In the genomic region with DNA sequence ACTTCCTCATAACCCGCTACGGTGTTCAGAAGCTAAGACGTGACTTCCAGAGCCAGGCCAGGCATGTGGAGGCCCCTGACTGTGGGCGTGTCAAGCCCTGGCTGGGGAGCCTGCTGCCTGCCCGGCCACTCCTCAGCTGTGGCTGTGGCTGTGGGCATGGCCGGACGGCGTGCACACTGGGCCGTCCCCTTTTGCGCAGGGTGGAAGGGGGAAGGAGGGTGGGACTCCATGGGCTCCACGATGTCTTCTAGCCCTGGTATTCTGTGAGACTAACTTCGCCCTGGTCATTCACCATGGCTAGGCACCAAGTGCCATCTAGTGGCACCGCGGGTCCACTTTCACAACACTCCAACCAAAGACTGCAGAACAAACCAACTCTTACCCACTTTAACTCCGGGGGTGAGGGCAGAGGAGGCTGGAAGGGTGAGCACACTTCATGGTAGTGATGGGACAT, we compare ENCODE assay signal across 8 cellular contexts.
DNase-seq lines count a peak whose midpoint lies in the region; TF ChIP-seq lines count a peak whose summit lies in the region.

No MANE protein-coding gene starts in this region.

- 87% methylated on average over 14 of the region's 15 CpGs for WGBS in hepatocyte (ENCODE audit: low lambda C conversion rate, missing lambda C conversion rate)
- 41 to 60% (median 51%) methylated on average over 6 to 15 of the region's 15 CpGs for WGBS in spleen, 5 donors

- in situ Hi-C loops in astrocyte of the spinal cord (cut with HindIII; ENCODE audit: low sequenced_read_pairs): no loop called here

- H3K27ac ChIP-seq in hepatocyte: no peak overlapping the region
- H3K27ac ChIP-seq in spleen: peak overlapping the region in 6 of 8 donors; percentile 11 to 59 (median 36)

- H3K9me2 ChIP-seq in hepatocyte (replicated peaks; ENCODE audit: insufficient read depth): no peaks in the 10 kb centered on the region

- TF ChIP-seq POLR2A in spleen (IDR thresholded peaks at IDR 0.05): no peak

- H3K9me3 ChIP-seq in hepatocyte (ENCODE audit: low read depth): no peaks in the 10 kb centered on the region
- no peaks in the 10 kb centered on the region for H3K9me3 ChIP-seq in spleen

- H3K36me3 ChIP-seq in hepatocyte (replicated peaks; ENCODE audit: insufficient read depth, low read depth) (no peaks in the 10 kb centered on the region), spleen (peaks cover 0 to 88% (median 50%) of the 10 kb centered on the region in 6 donors)

- H3K4me3 ChIP-seq in astrocyte of the spinal cord (ENCODE audit: low read depth, low read length): no peak overlapping the region
- no peak overlapping the region for H3K4me3 ChIP-seq in hepatocyte
- no peak overlapping the region for H3K4me3 ChIP-seq in spleen

- DNase-seq in SHP77 (lab: John Stamatoyannopoulos, UW) (peak; percentile 23 to 59), SHP77 treated with DMSO at 0.1 percent for 48 hours (lab: John Stamatoyannopoulos, UW) (no peak), MV-4-11 (lab: John Stamatoyannopoulos, UW) (peak; percentile 29), astrocyte of the spinal cord (ENCODE audit: low read depth, low spot score) (peak; percentile 56), hepatocyte (ENCODE audit: low spot score) (peak; percentile 41), spleen (peak; percentile 82), GF-D8 (lab: John Stamatoyannopoulos, UW) (no peak)
- DNase-seq in activated CD4-positive, alpha-beta T cell treated with anti-CD3 and anti-CD28 coated beads, Interleukin-2, amount 50 U/mL, for 4 hours: no peak

- intact Hi-C loops in spleen (cut with DNase I; ENCODE audit: low total_unique reads): no loop called here

- H3K27me3 ChIP-seq in hepatocyte (no peaks in the 10 kb centered on the region), spleen (replicated peaks in 1 of 7) (no peaks in the 10 kb centered on the region)

- TF ChIP-seq CTCF in astrocyte of the spinal cord (IDR thresholded peaks at IDR 0.05; ENCODE audit: low read depth, low read length) (peak; percentile 62), hepatocyte (IDR thresholded peaks at IDR 0.05; ENCODE audit: poor library complexity) (peak; percentile 59), spleen (IDR thresholded peaks at IDR 0.05 in 8 of 11, conservative IDR thresholded peaks at IDR 0.05 in 3 of 11) (peak in 10 of 11 experiments; percentile 29 to 60 (median 44))

- H3K4me2 ChIP-seq in hepatocyte: no peak overlapping the region

- H3K4me1 ChIP-seq in hepatocyte (ENCODE audit: insufficient read depth): peaks cover 14% of the 10 kb centered on the region
- H3K4me1 ChIP-seq in spleen: peaks cover 2 to 46% (median 21%) of the 10 kb centered on the region in 6 donors

- no peak overlapping the region for H2AFZ ChIP-seq in hepatocyte

- H4K20me1 ChIP-seq in hepatocyte (ENCODE audit: insufficient read depth, poor library complexity, severe bottlenecking): no peaks in the 10 kb centered on the region

- H3K79me2 ChIP-seq in hepatocyte: peaks cover 8% of the 10 kb centered on the region

Comparison
In these comparisons a context has a peak if more than half of its experiments do, and no peak if none do; other contexts are left out.
1. DNase-seq: peak in SHP77 (2 of 2), MV-4-11 (single experiment), astrocyte of the spinal cord (single experiment), hepatocyte (single experiment) and spleen (single experiment); none in SHP77 treated with DMSO at 0.1 percent for 48 hours (single experiment), GF-D8 (single experiment) and activated CD4-positive, alpha-beta T cell treated with anti-CD3 and anti-CD28 coated beads, Interleukin-2, amount 50 U/mL, for 4 hours (0 of 2).
2. Peak in every context shown above with its lines, with median percentiles within 50 percentile points of each other: CTCF ChIP-seq.